Comparison of ENCODE assay signal across 8 cellular contexts in the genomic region with DNA sequence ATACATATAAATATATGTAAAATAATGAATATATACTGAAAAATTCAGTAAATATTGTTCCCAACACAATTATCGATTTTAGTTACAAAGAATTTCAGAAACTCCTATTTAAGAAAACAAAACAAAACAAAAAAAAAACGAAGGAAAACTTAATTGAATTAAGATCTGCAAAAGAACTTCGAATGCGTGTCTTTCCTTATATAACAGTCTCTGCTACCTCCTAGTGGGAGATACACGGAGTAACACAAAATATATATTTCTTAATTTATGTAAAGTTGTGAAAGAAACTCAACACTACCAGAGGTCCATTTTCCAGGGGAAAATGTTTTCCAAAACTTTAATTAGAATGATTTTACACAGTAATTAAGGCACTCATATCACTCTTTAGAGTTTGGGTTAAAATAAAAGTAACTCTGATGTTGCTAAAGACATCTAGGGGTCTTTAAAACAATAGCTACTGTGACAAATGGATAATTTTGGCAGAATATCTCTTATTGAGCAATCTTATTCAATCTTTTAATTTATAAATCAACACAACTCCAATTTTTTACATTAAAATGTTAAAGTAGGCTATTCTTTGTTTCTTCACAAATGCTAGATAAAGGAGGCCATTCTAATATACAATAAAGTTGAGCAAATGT. TPM values are rescaled to one million over a fixed set of nuclear protein-coding genes. Genes with fewer than 3 reads are reported as not detected.
DNase-seq lines count a peak whose midpoint lies in the region; TF ChIP-seq lines count a peak whose summit lies in the region.
"Had no signal": no experiment of that assay in that cellular context is flagged by ENCODE, and none has a peak within 500 bp of the region (broad histone marks: within the 10 kb centered on the region; RNA-seq: fewer than 3 reads in every experiment).

No MANE protein-coding gene starts in this region.

- no peaks in the 10 kb centered on the region for H3K36me3 Mint-ChIP-seq in T-helper 2 cell treated with Interferon-gamma antibody and Interleukin-4, amounts not matched to agents 5 μg/mL and 100 μg/mL, for 36 hours (ENCODE audit: low read depth)
- H3K36me3 Mint-ChIP-seq: activated naive CD4-positive, alpha-beta T cell treated with anti-CD3 and anti-CD28 coated beads, Interleukin-2, amount 50 U/mL, for 24 hours had no signal

- no peak overlapping the region for H3K14ac ChIP-seq in neuronal stem cell (ENCODE audit: low read length)

- H3K23ac ChIP-seq in neuronal stem cell (ENCODE audit: low read depth, low read length, poor library complexity), result no peak overlapping the region

- DNase-seq in GM10248 (ENCODE audit: extremely low spot score) (no peak), MM.1S (peak; percentile 10), mammary epithelial cell (no peak), neuronal stem cell (ENCODE audit: low spot score) (peak; percentile 5), retina (no peak)
- DNase-seq in T-helper 2 cell treated with Interferon-gamma antibody and Interleukin-4, amounts not matched to agents 5 μg/mL and 100 μg/mL, for 36 hours (ENCODE audit: low spot score), result no peak
- no peak for DNase-seq in activated effector memory CD4-positive, alpha-beta T cell treated with anti-CD3 and anti-CD28 coated beads, Interleukin-2, amount 50 U/mL, for 16 hours

- no peaks in the 10 kb centered on the region for H3K9me3 Mint-ChIP-seq in T-helper 2 cell treated with Interferon-gamma antibody and Interleukin-4, amounts not matched to agents 5 μg/mL and 100 μg/mL, for 36 hours
- H3K9me3 Mint-ChIP-seq: activated naive CD4-positive, alpha-beta T cell treated with anti-CD3 and anti-CD28 coated beads, Interleukin-2, amount 50 U/mL, for 24 hours had no signal

- H3K18ac ChIP-seq in neuronal stem cell (ENCODE audit: low read length), result no peak overlapping the region

- POLR2A ChIA-PET in GM10248 (lab: Yijun Ruan, JAX), result no interaction called here

- no peaks in the 10 kb centered on the region for H3F3A ChIP-seq in MM.1S (ENCODE audit: insufficient read depth, low read length)

- no peaks in the 10 kb centered on the region for H3K4me1 Mint-ChIP-seq in T-helper 2 cell treated with Interferon-gamma antibody and Interleukin-4, amounts not matched to agents 5 μg/mL and 100 μg/mL, for 36 hours (ENCODE audit: low read depth)
- H3K4me1 Mint-ChIP-seq: activated naive CD4-positive, alpha-beta T cell treated with anti-CD3 and anti-CD28 coated beads, Interleukin-2, amount 50 U/mL, for 24 hours had no signal

- H2BK12ac ChIP-seq in neuronal stem cell (ENCODE audit: low read length), result no peak overlapping the region

- dilution Hi-C loops in mammary epithelial cell (cut with HindIII; ENCODE audit: low sequenced_read_pairs), result no loop called here

- H4K20me1 ChIP-seq in MM.1S (ENCODE audit: insufficient read depth, low read length) (no peaks in the 10 kb centered on the region), mammary epithelial cell (ENCODE audit: insufficient read depth, low read length) (no peaks in the 10 kb centered on the region)

- H3K27me3 Mint-ChIP-seq in T-helper 2 cell treated with Interferon-gamma antibody and Interleukin-4, amounts not matched to agents 5 μg/mL and 100 μg/mL, for 36 hours (ENCODE audit: low read depth), result no peaks in the 10 kb centered on the region
- H3K27me3 Mint-ChIP-seq: activated naive CD4-positive, alpha-beta T cell treated with anti-CD3 and anti-CD28 coated beads, Interleukin-2, amount 50 U/mL, for 24 hours had no signal

- 3% methylated on average over 5 of the region's 5 CpGs for WGBS in mammary epithelial cell (ENCODE audit: low coverage, missing lambda C conversion rate)
- no CpG with 5 or more reads among the region's 5 CpGs for WGBS in neuronal stem cell (ENCODE audit: extremely low coverage in 2 of 2, insufficient read length in 2 of 2, insufficient replicate concordance in 1 of 2), 2 donors

- H2AFZ ChIP-seq in MM.1S (ENCODE audit: low read length) (no peak overlapping the region), mammary epithelial cell (ENCODE audit: low read depth, low read length) (no peak overlapping the region), neuronal stem cell (ENCODE audit: low read length) (no peak overlapping the region)

- H3K36me3 ChIP-seq in MM.1S (replicated peaks; ENCODE audit: insufficient read depth, low read length) (no peaks in the 10 kb centered on the region), mammary epithelial cell (ENCODE audit: insufficient read depth, low read length) (no peaks in the 10 kb centered on the region), neuronal stem cell (replicated peaks in 1 of 2; ENCODE audit: control insufficient read depth in 2 of 2, insufficient read depth in 2 of 2, low read length in 2 of 2) (peaks cover 0 to 2% of the 10 kb centered on the region in 2 donors)

- no peak overlapping the region for H3K4ac ChIP-seq in neuronal stem cell (ENCODE audit: low read length)

- no peak overlapping the region for H2AK5ac ChIP-seq in neuronal stem cell (ENCODE audit: low read depth, low read length)

- TF ChIP-seq CTCF in GM10248 (IDR thresholded peaks at IDR 0.05; ENCODE audit: control extremely low read depth, extremely low read depth, low read depth, missing control alignments) (peak; percentile 28), MM.1S (IDR thresholded peaks at IDR 0.05; ENCODE audit: low read length) (peak; percentile 35), mammary epithelial cell (conservative IDR thresholded peaks at IDR 0.05 in 1 of 2, IDR thresholded peaks at IDR 0.05 in 1 of 2; ENCODE audit: extremely low read depth in 1 of 2, insufficient read depth in 1 of 2, low read depth in 1 of 2, low read length in 2 of 2) (peak; percentile 52 to 56)

- H4K91ac ChIP-seq in neuronal stem cell (ENCODE audit: low read depth, low read length, poor library complexity), result no peak overlapping the region

- intact Hi-C loops in mammary epithelial cell (cut with micrococcal nuclease), result loop anchor here (1.0 to 10.0 kb wide), 2 partner anchors 1039 to 1099 kb away; a partner anchor contains a TSS

- H3K4me2 ChIP-seq in MM.1S (ENCODE audit: low read depth, low read length) (no peak overlapping the region), mammary epithelial cell (ENCODE audit: insufficient read depth, low read depth, low read length) (no peak overlapping the region), neuronal stem cell (ENCODE audit: insufficient read depth, low read length, poor library complexity, severe bottlenecking) (no peak overlapping the region)

- H3K27me3 ChIP-seq in MM.1S (replicated peaks; ENCODE audit: insufficient read depth, low read length) (no peaks in the 10 kb centered on the region), mammary epithelial cell (ENCODE audit: insufficient read depth, low read length) (no peaks in the 10 kb centered on the region), neuronal stem cell (ENCODE audit: control insufficient read depth in 3 of 3, insufficient read depth in 3 of 3, low read depth in 1 of 3, low read length in 3 of 3) (no peaks in the 10 kb centered on the region)

- no peaks in the 10 kb centered on the region for H3K4me1 ChIP-seq in MM.1S (ENCODE audit: low read length)
- no peaks in the 10 kb centered on the region for H3K4me1 ChIP-seq in mammary epithelial cell (ENCODE audit: insufficient read depth, low read length)
- no peaks in the 10 kb centered on the region for H3K4me1 ChIP-seq in neuronal stem cell (ENCODE audit: control insufficient read depth in 2 of 2, insufficient read depth in 1 of 2, low read depth in 1 of 2, low read length in 2 of 2)

- H3K9me3 ChIP-seq in MM.1S (replicated peaks; ENCODE audit: insufficient read depth, low read length) (no peaks in the 10 kb centered on the region), mammary epithelial cell (replicated peaks; ENCODE audit: insufficient read depth, low read length) (no peaks in the 10 kb centered on the region), neuronal stem cell (replicated peaks in 1 of 2; ENCODE audit: control insufficient read depth in 2 of 2, insufficient read depth in 1 of 2, low read depth in 1 of 2, low read length in 2 of 2) (no peaks in the 10 kb centered on the region)

- H3K79me1 ChIP-seq in neuronal stem cell (ENCODE audit: low read depth, low read length), result no peaks in the 10 kb centered on the region

- H2BK120ac ChIP-seq in neuronal stem cell (ENCODE audit: low read depth, low read length), result no peak overlapping the region

- no peak overlapping the region for H2BK15ac ChIP-seq in neuronal stem cell (ENCODE audit: low read length)

- no peaks in the 10 kb centered on the region for H3K9me2 ChIP-seq in MM.1S (replicated peaks; ENCODE audit: insufficient read depth, low read length)

- in situ Hi-C loops in mammary epithelial cell (cut with MboI; ENCODE audit: low sequenced_read_pairs in 2 of 2), result no loop called here

- no peak overlapping the region for H4K8ac ChIP-seq in neuronal stem cell (ENCODE audit: low read depth, low read length)

- H3K9ac ChIP-seq in MM.1S (ENCODE audit: low read length) (no peak overlapping the region), mammary epithelial cell (ENCODE audit: insufficient read depth, low read length) (no peak overlapping the region), neuronal stem cell (ENCODE audit: low read depth, low read length, poor library complexity) (no peak overlapping the region)

- no peaks in the 10 kb centered on the region for H3K79me2 ChIP-seq in MM.1S (ENCODE audit: low read length)
- no peaks in the 10 kb centered on the region for H3K79me2 ChIP-seq in mammary epithelial cell (ENCODE audit: insufficient read depth, low read length)

- H3K27ac Mint-ChIP-seq in T-helper 2 cell treated with Interferon-gamma antibody and Interleukin-4, amounts not matched to agents 5 μg/mL and 100 μg/mL, for 36 hours, result no peak overlapping the region
- H3K27ac Mint-ChIP-seq: activated naive CD4-positive, alpha-beta T cell treated with anti-CD3 and anti-CD28 coated beads, Interleukin-2, amount 50 U/mL, for 24 hours had no signal

- no TSS peak for BruUV-seq in mammary epithelial cell (replicated peaks; lab: Mats Ljungman, UMichigan)

- no peak overlapping the region for H3K4me3 ChIP-seq in MM.1S (ENCODE audit: low read length)
- no peak overlapping the region for H3K4me3 ChIP-seq in mammary epithelial cell (replicated peaks in 1 of 3; ENCODE audit: insufficient read depth in 1 of 3, low read depth in 2 of 3, low read length in 3 of 3)
- no peak overlapping the region for H3K4me3 ChIP-seq in neuronal stem cell (ENCODE audit: low read length in 2 of 2)

- H2BK5ac ChIP-seq in neuronal stem cell (ENCODE audit: low read length), result no peak overlapping the region

- CTCF ChIA-PET in GM10248 (lab: Yijun Ruan, JAX), result interaction anchor here (1.2 kb wide), 1 partner anchor 9 kb away, joined by 3 read pairs; no protein-coding TSS in a partner anchor
- CTCF ChIA-PET in mammary epithelial cell (lab: Charles Lee; ENCODE audit: low non-redundant PET), result no interaction called here

- H3K4me3 Mint-ChIP-seq in T-helper 2 cell treated with Interferon-gamma antibody and Interleukin-4, amounts not matched to agents 5 μg/mL and 100 μg/mL, for 36 hours, result no peak overlapping the region
- H3K4me3 Mint-ChIP-seq: activated naive CD4-positive, alpha-beta T cell treated with anti-CD3 and anti-CD28 coated beads, Interleukin-2, amount 50 U/mL, for 24 hours had no signal

- H3K27ac ChIP-seq in MM.1S (ENCODE audit: low read length) (no peak overlapping the region), mammary epithelial cell (ENCODE audit: insufficient read depth, low read depth, low read length) (no peak overlapping the region), neuronal stem cell (replicated peaks; ENCODE audit: low read length) (no peak overlapping the region)

RNA-seq across cellular contexts. Expression of a gene that starts 41.6 kb away (rescaled TPM):
- 10 to 100 TPM in 1 of 2 donors, 1 to 10 TPM in 1; 1.9 to 11.7 TPM for total RNA-seq in mammary epithelial cell
- polyA plus RNA-seq in mammary epithelial cell, result 1.3 TPM
- 0.83 TPM for polyA minus RNA-seq in mammary epithelial cell
- 24.8 TPM for polyA plus RNA-seq in neuronal stem cell (2013, experiment 1 of 2)
- 25.0 TPM for polyA plus RNA-seq in neuronal stem cell (2013, experiment 2 of 2)

Comparison
In these comparisons a context has a peak if more than half of its experiments do, and no peak if none do; other contexts are left out.
1. DNase-seq: peak in MM.1S (single experiment) and neuronal stem cell (single experiment); none in GM10248 (single experiment), mammary epithelial cell (single experiment), retina (single experiment), T-helper 2 cell treated with Interferon-gamma antibody and Interleukin-4, amounts not matched to agents 5 μg/mL and 100 μg/mL, for 36 hours (single experiment) and activated effector memory CD4-positive, alpha-beta T cell treated with anti-CD3 and anti-CD28 coated beads, Interleukin-2, amount 50 U/mL, for 16 hours (single experiment).
2. Peak in every context shown above with its lines, with median percentiles within 50 percentile points of each other: CTCF ChIP-seq.